12 cellular contexts compared by ENCODE assay signal in the genomic region with DNA sequence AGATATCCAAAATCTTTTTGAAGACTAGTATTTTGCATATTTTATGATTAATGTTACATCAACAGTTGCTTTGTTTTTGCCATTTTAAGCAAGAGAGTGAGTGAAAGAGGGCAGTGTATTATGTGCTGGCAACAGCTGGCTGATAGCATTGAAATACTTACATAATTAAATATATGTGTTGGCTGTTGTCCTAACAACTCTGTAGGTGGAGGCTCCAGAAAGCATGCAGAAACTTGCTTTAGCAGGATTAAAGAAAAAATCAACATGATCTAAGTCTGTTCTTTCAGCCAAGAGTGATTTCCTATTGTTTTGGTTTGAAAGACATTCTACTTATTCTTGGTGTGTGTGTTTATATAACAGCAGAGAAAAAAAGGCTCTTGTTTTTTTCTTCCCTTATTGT.
A peak's percentile ranks its signal among the peaks of the same experiment; 100 is the strongest.
DNase-seq lines count a peak whose midpoint lies in the region; ATAC-seq and TF ChIP-seq lines count a peak whose summit lies in the region.
"Had no signal": no experiment of that assay in that cellular context is flagged by ENCODE, and none has a peak within 500 bp of the region (broad histone marks: within the 10 kb centered on the region; RNA-seq: fewer than 3 reads in every experiment).

No MANE protein-coding gene starts in this region.

- H3K9ac ChIP-seq in PC-3 (ENCODE audit: low read length): no peak overlapping the region

- CTCF ChIA-PET in activated CD4-positive, alpha-beta T cell treated with anti-CD3 and anti-CD28 coated beads, Interleukin-2, amount 10 ng/mL, durations not matched to agents 7 days and 5 days (lab: Charles Lee): no interaction called here
- CTCF ChIA-PET in PC-3 (lab: Charles Lee): no interaction called here

- no peak overlapping the region for H3K4me3 Mint-ChIP-seq in activated CD4-positive, alpha-beta T cell treated with anti-CD3 and anti-CD28 coated beads, Interleukin-2, amount 10 ng/mL, durations not matched to agents 7 days and 5 days
- H3K4me3 Mint-ChIP-seq: WTC11 had no signal

- H3K79me2 ChIP-seq in PC-3 (ENCODE audit: low read length): peaks cover 17% of the 10 kb centered on the region

- BruUV-seq in PC-3 (replicated peaks; lab: Mats Ljungman, UMichigan): no TSS peak

- DNase-seq in HPDE6-E6E7 (ENCODE audit: extremely low spot score): peak; percentile 58
- DNase-seq in NCI-H345 treated with DMSO at 0.1 percent for 48 hours (lab: John Stamatoyannopoulos, UW; ENCODE audit: unreplicated experiment): peak; percentile 64
- peak; percentile 94 for DNase-seq in epithelial cell of esophagus (ENCODE audit: low read depth)
- DNase-seq in putamen (ENCODE audit: low spot score): peak; percentile 4
- DNase-seq in central memory CD4-positive, alpha-beta T cell: no peak
- no peak for DNase-seq in activated CD4-positive, alpha-beta T cell treated with anti-CD3 and anti-CD28 coated beads, Interleukin-2, amount 10 ng/mL, durations not matched to agents 7 days and 5 days
- DNase-seq in PC-3: no peak
- no peak for DNase-seq in posterior cingulate gyrus
- DNase-seq: activated effector memory CD4-positive, alpha-beta T cell treated with Interleukin-2 at 50 U/mL for 16 hours; kidney; occipital lobe had no signal

- H3K4me3 ChIP-seq in epithelial cell of esophagus (ENCODE audit: low read length): no peak overlapping the region
- no peak overlapping the region for H3K4me3 ChIP-seq in PC-3 (ENCODE audit: low read length)

- H3K9me2 ChIP-seq in PC-3 (replicated peaks; ENCODE audit: low read length): no peaks in the 10 kb centered on the region

- H3K27ac Mint-ChIP-seq in activated CD4-positive, alpha-beta T cell treated with anti-CD3 and anti-CD28 coated beads, Interleukin-2, amount 10 ng/mL, durations not matched to agents 7 days and 5 days: no peak overlapping the region
- H3K27ac Mint-ChIP-seq: WTC11 had no signal

- peaks cover 24% of the 10 kb centered on the region for H3K4me1 ChIP-seq in PC-3 (ENCODE audit: insufficient read depth, low read length)

- H3K9me3 ChIP-seq in PC-3 (ENCODE audit: low read length): no peaks in the 10 kb centered on the region

- no peaks in the 10 kb centered on the region for H3K36me3 ChIP-seq in PC-3 (ENCODE audit: low read depth, low read length)

- no peaks in the 10 kb centered on the region for H3K27me3 Mint-ChIP-seq in activated CD4-positive, alpha-beta T cell treated with anti-CD3 and anti-CD28 coated beads, Interleukin-2, amount 10 ng/mL, durations not matched to agents 7 days and 5 days

- intact Hi-C loops in PC-3 (cut with micrococcal nuclease) (no loop called here), posterior cingulate gyrus (cut with DNase I) (no loop called here)

- H3K4me2 ChIP-seq in PC-3 (ENCODE audit: low read length): no peak overlapping the region

- H3K27me3 ChIP-seq in PC-3 (ENCODE audit: low read length): no peaks in the 10 kb centered on the region

- peaks cover 5% of the 10 kb centered on the region for H3K36me3 Mint-ChIP-seq in activated CD4-positive, alpha-beta T cell treated with anti-CD3 and anti-CD28 coated beads, Interleukin-2, amount 10 ng/mL, durations not matched to agents 7 days and 5 days (ENCODE audit: low read depth)
- H3K36me3 Mint-ChIP-seq: WTC11 had no signal

- no peak for TF ChIP-seq CTCF in epithelial cell of esophagus (IDR thresholded peaks at IDR 0.05; ENCODE audit: insufficient read depth, low read depth, low read length, missing control alignments)
- TF ChIP-seq CTCF in PC-3 (conservative IDR thresholded peaks at IDR 0.05; ENCODE audit: low read depth, low read length): no peak

- no peak; the same call in 1 of the 2 replicates for ATAC-seq in PC-3
- ATAC-seq: WTC11 had no signal

- H3K4me1 Mint-ChIP-seq in activated CD4-positive, alpha-beta T cell treated with anti-CD3 and anti-CD28 coated beads, Interleukin-2, amount 10 ng/mL, durations not matched to agents 7 days and 5 days: no peaks in the 10 kb centered on the region

- H2AFZ ChIP-seq in PC-3 (ENCODE audit: low read length): no peak overlapping the region

- peaks cover 2% of the 10 kb centered on the region for H3K9me3 Mint-ChIP-seq in activated CD4-positive, alpha-beta T cell treated with anti-CD3 and anti-CD28 coated beads, Interleukin-2, amount 10 ng/mL, durations not matched to agents 7 days and 5 days
- H3K9me3 Mint-ChIP-seq: WTC11 had no signal

- H3K27ac ChIP-seq in PC-3 (ENCODE audit: low read length): no peak overlapping the region

- H4K20me1 ChIP-seq in PC-3 (ENCODE audit: low read length): no peaks in the 10 kb centered on the region

- H3F3A ChIP-seq in PC-3 (ENCODE audit: low read length, unreplicated experiment): no peaks in the 10 kb centered on the region

- POLR2A ChIA-PET in activated CD4-positive, alpha-beta T cell treated with anti-CD3 and anti-CD28 coated beads, Interleukin-2, amount 10 ng/mL, durations not matched to agents 7 days and 5 days (lab: Charles Lee): no interaction called here
- POLR2A ChIA-PET in PC-3 (lab: Charles Lee; ENCODE audit: unreplicated experiment): no interaction called here

Comparison
In these comparisons a context has a peak if more than half of its experiments do, and no peak if none do; other contexts are left out.
1. DNase-seq: peak in HPDE6-E6E7 (single experiment), NCI-H345 treated with DMSO at 0.1 percent for 48 hours (single experiment), epithelial cell of esophagus (single experiment) and putamen (single experiment); none in central memory CD4-positive, alpha-beta T cell (single experiment), activated CD4-positive, alpha-beta T cell treated with anti-CD3 and anti-CD28 coated beads, Interleukin-2, amount 10 ng/mL, durations not matched to agents 7 days and 5 days (single experiment), PC-3 (single experiment) and posterior cingulate gyrus (0 of 10).